ENCODE assay signal across 8 cellular contexts in genomic region chr10:22986771-22987542, GRCh38. TPM values are rescaled to one million over a fixed set of nuclear protein-coding genes. Genes with fewer than 3 reads are reported as not detected.
DNase-seq lines count a peak whose midpoint lies in the region; ATAC-seq, FAIRE-seq and TF ChIP-seq lines count a peak whose summit lies in the region.
"Had no signal": no experiment of that assay in that cellular context is flagged by ENCODE, and none has a peak within 500 bp of the region (broad histone marks: within the 10 kb centered on the region; RNA-seq: fewer than 3 reads in every experiment).

No MANE protein-coding gene starts in this region.

- peaks cover 13% of the 10 kb centered on the region for H3K27me3 Mint-ChIP-seq in activated naive CD4-positive, alpha-beta T cell treated with anti-CD3 and anti-CD28 coated beads, Interleukin-2, amount 10 ng/mL, durations not matched to agents 7 days and 5 days

- peak; percentile 5 for TF ChIP-seq CTCF in GM12864 (IDR thresholded peaks at IDR 0.05; ENCODE audit: low read depth, low read length, missing control alignments)

- H3K4me3 ChIP-seq in GM12864 (ENCODE audit: low read depth, low read length): no peak overlapping the region
- H3K4me3 ChIP-seq in small intestine (ENCODE audit: low read depth in 1 of 2, low read length in 2 of 2): no peak overlapping the region

- CTCF ChIA-PET in activated naive CD4-positive, alpha-beta T cell treated with anti-CD3 and anti-CD28 coated beads, Interleukin-2, amount 10 ng/mL, durations not matched to agents 7 days and 5 days (lab: Charles Lee): interaction anchor here (0.6 to 4.8 kb wide), 5 partner anchors 332 to 992 kb away, joined by 3 to 49 read pairs (median 6); no protein-coding TSS in a partner anchor

- H3K36me3 ChIP-seq in small intestine (ENCODE audit: control insufficient read depth in 2 of 2, insufficient read depth in 2 of 2, low read length in 2 of 2): no peaks in the 10 kb centered on the region

- peak; percentile 73 for FAIRE-seq in small intestine (lab: Jason Lieb, UNC)

- ATAC-seq in HG02981 (IDR thresholded peaks at IDR 0.05; ENCODE audit: unreplicated experiment): peak; percentile 62

- 26 to 39% (median 26%) methylated on average over 2 of the region's 2 CpGs for WGBS in small intestine, 3 donors

- H3K27ac Mint-ChIP-seq in activated naive CD4-positive, alpha-beta T cell treated with anti-CD3 and anti-CD28 coated beads, Interleukin-2, amount 10 ng/mL, durations not matched to agents 7 days and 5 days: no peak overlapping the region
- H3K27ac Mint-ChIP-seq: T-helper 1 cell treated with Interleukin-12 subunit alpha and Interleukin-12 subunit beta and Interleukin-4 antibody, amounts not matched to agents 30 μg/mL and 1 μg/mL, for 36 hours had no signal

- no peaks in the 10 kb centered on the region for H3K9me3 Mint-ChIP-seq in activated naive CD4-positive, alpha-beta T cell treated with anti-CD3 and anti-CD28 coated beads, Interleukin-2, amount 10 ng/mL, durations not matched to agents 7 days and 5 days
- H3K9me3 Mint-ChIP-seq: T-helper 1 cell treated with Interleukin-12 subunit alpha and Interleukin-12 subunit beta and Interleukin-4 antibody, amounts not matched to agents 30 μg/mL and 1 μg/mL, for 36 hours had no signal

- no peaks in the 10 kb centered on the region for H3K4me1 ChIP-seq in small intestine (ENCODE audit: control insufficient read depth in 2 of 2, insufficient read depth in 1 of 2, low read depth in 1 of 2, low read length in 1 of 2)

- H3K4me3 Mint-ChIP-seq in activated naive CD4-positive, alpha-beta T cell treated with anti-CD3 and anti-CD28 coated beads, Interleukin-2, amount 10 ng/mL, durations not matched to agents 7 days and 5 days: no peak overlapping the region
- H3K4me3 Mint-ChIP-seq: T-helper 1 cell treated with Interleukin-12 subunit alpha and Interleukin-12 subunit beta and Interleukin-4 antibody, amounts not matched to agents 30 μg/mL and 1 μg/mL, for 36 hours had no signal

- H3K36me3 Mint-ChIP-seq in activated naive CD4-positive, alpha-beta T cell treated with anti-CD3 and anti-CD28 coated beads, Interleukin-2, amount 10 ng/mL, durations not matched to agents 7 days and 5 days: no peaks in the 10 kb centered on the region

- peaks cover 0 to 2% of the 10 kb centered on the region in 2 donors for H3K27me3 ChIP-seq in small intestine (ENCODE audit: control insufficient read depth in 2 of 2, insufficient read depth in 2 of 2, low read length in 2 of 2)

- no peak overlapping the region for H3K27ac ChIP-seq in small intestine (ENCODE audit: low read depth in 1 of 2, low read length in 1 of 2)

- H3K9me3 ChIP-seq in small intestine (ENCODE audit: control insufficient read depth, low read depth): no peaks in the 10 kb centered on the region

- H3K4me1 Mint-ChIP-seq in activated naive CD4-positive, alpha-beta T cell treated with anti-CD3 and anti-CD28 coated beads, Interleukin-2, amount 10 ng/mL, durations not matched to agents 7 days and 5 days: peaks cover 16% of the 10 kb centered on the region

- DNase-seq in GM12864 (ENCODE audit: low read depth) (peak; percentile 24), OCI-M1 (lab: John Stamatoyannopoulos, UW) (peak; percentile 79), fibroblast of peridontal ligament (ENCODE audit: extremely low read depth) (peak; percentile 73), small intestine (peak; percentile 14)
- no peak for DNase-seq in activated naive CD4-positive, alpha-beta T cell treated with anti-CD3 and anti-CD28 coated beads, Interleukin-2, amount 10 ng/mL, durations not matched to agents 7 days and 5 days
- DNase-seq in activated CD8-positive, alpha-beta memory T cell treated with anti-CD3 and anti-CD28 coated beads, Interleukin-2, amount 50 U/mL, for 48 hours: no peak

RNA-seq across cellular contexts. Expression of gene ARMC3, which starts 59.1 kb away (rescaled TPM):
- polyA plus RNA-seq in small intestine: not detected

Comparison
In these comparisons a context has a peak if more than half of its experiments do, and no peak if none do; other contexts are left out.
1. DNase-seq: peak in GM12864 (single experiment), OCI-M1 (single experiment), fibroblast of peridontal ligament (single experiment) and small intestine (single experiment); none in activated naive CD4-positive, alpha-beta T cell treated with anti-CD3 and anti-CD28 coated beads, Interleukin-2, amount 10 ng/mL, durations not matched to agents 7 days and 5 days (single experiment) and activated CD8-positive, alpha-beta memory T cell treated with anti-CD3 and anti-CD28 coated beads, Interleukin-2, amount 50 U/mL, for 48 hours (single experiment).